ENCODE assay signal across 8 cellular contexts in genomic region chr2:180005465-180005864, GRCh38. TPM values are rescaled to one million over a fixed set of nuclear protein-coding genes. Genes with fewer than 3 reads are reported as not detected.
DNase-seq lines count a peak whose midpoint lies in the region; ATAC-seq, FAIRE-seq and TF ChIP-seq lines count a peak whose summit lies in the region.
"Not testable (repeated sequence)": the region's sequence is repeated elsewhere in the genome, so short reads cannot be mapped to it uniquely, and the experiment has no call there.

No MANE protein-coding gene starts in this region.

- CTCF ChIA-PET in WTC11 (lab: Charles Lee): not testable (repeated sequence)

- not testable (repeated sequence) for H3K36me3 ChIP-seq in GM06990 (ENCODE audit: control insufficient read depth, insufficient read depth, low read length); KMS-11 (ENCODE audit: insufficient read depth); keratinocyte (ENCODE audit: control insufficient read depth in 2 of 2, extremely low read depth in 1 of 2, insufficient read depth in 2 of 2, low read length in 2 of 2); neuron (ENCODE audit: insufficient read depth, low read length)

- ATAC-seq in WTC11; effector memory CD8-positive, alpha-beta T cell (replicated peaks): not testable (repeated sequence)

- peaks cover 38% of the 10 kb centered on the region for H3K4me1 Mint-ChIP-seq in WTC11
- peaks cover 40% of the 10 kb centered on the region for H3K4me1 Mint-ChIP-seq in activated naive CD8-positive, alpha-beta T cell treated with anti-CD3 and anti-CD28 coated beads for 36 hours
- peaks cover 34 to 51% of the 10 kb centered on the region in 2 donors for H3K4me1 Mint-ChIP-seq in effector memory CD8-positive, alpha-beta T cell (ENCODE audit: low read depth in 2 of 2)
- not testable (repeated sequence) for H3K4me1 Mint-ChIP-seq in type B pancreatic cell (ENCODE audit: unreplicated experiment)

- peak overlapping the region; percentile 98 for H3K4me3 ChIP-seq in GM06990 (replicated peaks; ENCODE audit: low read depth, low read length)
- not testable (repeated sequence) for H3K4me3 ChIP-seq in KMS-11 (IDR thresholded peaks at IDR 0.05; ENCODE audit: insufficient read depth, low read depth, low read length)
- peak overlapping the region in 1 of 3 experiments; percentile 94 for H3K4me3 ChIP-seq in keratinocyte (ENCODE audit: control insufficient read depth in 2 of 3, extremely low read depth in 1 of 3, insufficient read depth in 2 of 3, low read depth in 1 of 3, low read length in 3 of 3)
- H3K4me3 ChIP-seq in neuron (ENCODE audit: low read length): peak overlapping the region; percentile 94

- FAIRE-seq in keratinocyte (lab: Jason Lieb, UNC): not testable (repeated sequence)

- not testable (repeated sequence) for H3K9me1 ChIP-seq in keratinocyte (ENCODE audit: control insufficient read depth, extremely low read depth, insufficient read depth, low read length)

- not testable (repeated sequence) for H4K20me1 ChIP-seq in KMS-11 (ENCODE audit: insufficient read depth); keratinocyte (ENCODE audit: control insufficient read depth, extremely low read depth, insufficient read depth, low read length)

- not testable (repeated sequence) for H3K9me3 Mint-ChIP-seq in WTC11; activated naive CD8-positive, alpha-beta T cell treated with anti-CD3 and anti-CD28 coated beads for 36 hours; effector memory CD8-positive, alpha-beta T cell; type B pancreatic cell

- H3K27me3 ChIP-seq in GM06990 (replicated peaks; ENCODE audit: control insufficient read depth, insufficient read depth, low read length); KMS-11 (ENCODE audit: insufficient read depth, low read depth); keratinocyte (ENCODE audit: control insufficient read depth, extremely low read depth, insufficient read depth, low read length); neuron (ENCODE audit: insufficient read depth, low read length): not testable (repeated sequence)

- H3K79me2 ChIP-seq in KMS-11 (ENCODE audit: insufficient read depth, low read depth) (peaks cover 34% of the 10 kb centered on the region), keratinocyte (ENCODE audit: control insufficient read depth, insufficient read depth, low read length) (peaks cover 54% of the 10 kb centered on the region)

- not testable (repeated sequence) for H3K36me3 Mint-ChIP-seq in WTC11, type B pancreatic cell
- H3K36me3 Mint-ChIP-seq in activated naive CD8-positive, alpha-beta T cell treated with anti-CD3 and anti-CD28 coated beads for 36 hours: peaks cover 20% of the 10 kb centered on the region
- peaks cover 17% of the 10 kb centered on the region for H3K36me3 Mint-ChIP-seq in effector memory CD8-positive, alpha-beta T cell (ENCODE audit: insufficient read depth)

- H3K9me3 ChIP-seq in keratinocyte (ENCODE audit: control insufficient read depth, low read depth, low read length); neuron (ENCODE audit: low read length): not testable (repeated sequence)

- not testable (repeated sequence) for H3K9ac ChIP-seq in KMS-11; keratinocyte (ENCODE audit: control insufficient read depth, extremely low read depth, insufficient read depth, low read length)

- TF ChIP-seq CTCF in GM06990 (IDR thresholded peaks at IDR 0.05; ENCODE audit: insufficient read depth, low read length, poor library complexity, severe bottlenecking); KMS-11 (conservative IDR thresholded peaks at IDR 0.05; ENCODE audit: low read depth, low read length); WTC11 (IDR thresholded peaks at IDR 0.05); keratinocyte (optimal IDR thresholded peaks at IDR 0.05 in 1 of 3, IDR thresholded peaks at IDR 0.05 in 1 of 3, conservative IDR thresholded peaks at IDR 0.05 in 1 of 3; ENCODE audit: extremely low read depth in 1 of 3, insufficient read depth in 2 of 3, low read length in 3 of 3); type B pancreatic cell (conservative IDR thresholded peaks at IDR 0.05): not testable (repeated sequence)

- POLR2A ChIA-PET in WTC11 (lab: Charles Lee): interaction anchor here (0.6 kb wide), 1 partner anchor 78 kb away, joined by 4 read pairs; no protein-coding TSS in a partner anchor

- DNase-seq in GM06990 (ENCODE audit: extremely low read depth, insufficient read length); WTC11 (ENCODE audit: low spot score); activated naive CD8-positive, alpha-beta T cell treated with anti-CD3 and anti-CD28 coated beads for 36 hours; effector memory CD8-positive, alpha-beta T cell; keratinocyte (ENCODE audit: low read depth, low spot score); type B pancreatic cell (ENCODE audit: extremely low spot score, unreplicated experiment): not testable (repeated sequence)

- H3K4me1 ChIP-seq in KMS-11 (ENCODE audit: low read depth, poor library complexity, severe bottlenecking): peaks cover 22% of the 10 kb centered on the region
- H3K4me1 ChIP-seq in keratinocyte (ENCODE audit: control insufficient read depth, extremely low read depth, insufficient read depth, low read length): peaks cover 20% of the 10 kb centered on the region
- not testable (repeated sequence) for H3K4me1 ChIP-seq in neuron (ENCODE audit: insufficient read depth, low read length)

- H3K27ac ChIP-seq in KMS-11; keratinocyte (ENCODE audit: control insufficient read depth, insufficient read depth, low read length): not testable (repeated sequence)

- H3K4me3 Mint-ChIP-seq in WTC11 (peak overlapping the region; percentile 91), type B pancreatic cell (peak overlapping the region; percentile 96)
- H3K4me3 Mint-ChIP-seq in activated naive CD8-positive, alpha-beta T cell treated with anti-CD3 and anti-CD28 coated beads for 36 hours: peak overlapping the region; percentile 97
- H3K4me3 Mint-ChIP-seq in effector memory CD8-positive, alpha-beta T cell: peak overlapping the region; percentile 60 to 98

- H3K4me2 ChIP-seq in KMS-11 (peak overlapping the region; percentile 99; the same call in 1 of the 2 replicates), keratinocyte (ENCODE audit: control insufficient read depth, extremely low read depth, insufficient read depth, low read depth, low read length) (peak overlapping the region; percentile 95)

- dilution Hi-C loops in keratinocyte (cut with MboI; ENCODE audit: extremely low pct_ligation_motif_present, low sequenced_read_pairs): not testable (repeated sequence)

- not testable (repeated sequence) for H3K27me3 Mint-ChIP-seq in WTC11 (ENCODE audit: low read depth); activated naive CD8-positive, alpha-beta T cell treated with anti-CD3 and anti-CD28 coated beads for 36 hours; effector memory CD8-positive, alpha-beta T cell; type B pancreatic cell

- peak overlapping the region; percentile 81 for H3K27ac Mint-ChIP-seq in WTC11
- H3K27ac Mint-ChIP-seq in activated naive CD8-positive, alpha-beta T cell treated with anti-CD3 and anti-CD28 coated beads for 36 hours: not testable (repeated sequence)
- H3K27ac Mint-ChIP-seq in effector memory CD8-positive, alpha-beta T cell: peak overlapping the region; percentile 100
- H3K27ac Mint-ChIP-seq in type B pancreatic cell: peak overlapping the region; percentile 54

- H2AFZ ChIP-seq in KMS-11 (ENCODE audit: low read depth); keratinocyte (ENCODE audit: control insufficient read depth, low read length); neuron (ENCODE audit: low read depth, low read length): not testable (repeated sequence)

RNA-seq across cellular contexts. Expression of gene CWC22, which starts 1.6 kb away (rescaled TPM):
- 27.5 to 28.7 TPM (median 28.4 TPM) in 3 replicates for total RNA-seq in WTC11 (2021)
- total RNA-seq in activated naive CD8-positive, alpha-beta T cell treated with anti-CD3 and anti-CD28 coated beads for 36 hours: 10 to 100 TPM; 28.5 to 30.6 TPM
- polyA plus RNA-seq in keratinocyte: 3.7 to 8.8 TPM (median 4.8 TPM) in 3 replicates
- polyA plus RNA-seq in keratinocyte (2011; ENCODE audit: low read depth): 44.7 TPM
- polyA plus RNA-seq in keratinocyte (2011; cell fraction: cytosol; rRNA removed): 3.6 and 5.8 TPM in 2 replicates
- polyA plus RNA-seq in keratinocyte (2011; cell fraction: nucleus; rRNA removed): 7.8 and 11.0 TPM in 2 replicates
- polyA plus RNA-seq in keratinocyte (2012; ENCODE audit: low replicate concordance): 13.2 and 18.4 TPM in 2 replicates
- polyA minus RNA-seq in keratinocyte: 0.95 to 10.1 TPM (median 3.0 TPM) in 3 replicates
- polyA minus RNA-seq in keratinocyte (2011; cell fraction: cytosol; rRNA and poly(A)+ RNA removed): 2.5 TPM
- 4.1 and 6.8 TPM in 2 replicates for polyA minus RNA-seq in keratinocyte (2011; cell fraction: nucleus; rRNA and poly(A)+ RNA removed)
- 18.7 and 21.8 TPM in 2 replicates for total RNA-seq in type B pancreatic cell (ENCODE audit: low replicate concordance)
